19 cellular contexts compared by ENCODE assay signal in the genomic region with DNA sequence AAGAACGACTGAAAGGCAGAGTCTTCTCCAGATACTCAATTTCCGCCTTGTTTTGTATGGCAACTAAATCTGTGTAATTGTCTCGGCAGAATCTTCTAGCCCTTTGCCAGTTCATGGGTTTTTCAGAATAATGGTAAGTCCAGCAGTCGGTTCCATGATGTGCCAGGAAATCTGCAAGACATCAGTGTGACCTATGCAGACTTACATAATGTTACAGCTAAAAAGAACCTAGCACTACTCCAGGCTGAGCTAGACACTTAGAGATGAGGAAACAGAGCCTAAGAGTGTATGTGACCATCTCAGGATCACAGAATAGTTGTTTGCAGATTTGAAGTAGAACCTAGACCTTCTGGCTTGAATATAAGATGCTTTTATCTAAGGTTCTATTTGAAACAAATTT. TPM values are rescaled to one million over a fixed set of nuclear protein-coding genes. Genes with fewer than 3 reads are reported as not detected.
A peak's percentile ranks its signal among the peaks of the same experiment; 100 is the strongest.
DNase-seq lines count a peak whose midpoint lies in the region; ATAC-seq and TF ChIP-seq lines count a peak whose summit lies in the region.
"Had no signal": no experiment of that assay in that cellular context is flagged by ENCODE, and none has a peak within 500 bp of the region (broad histone marks: within the 10 kb centered on the region; RNA-seq: fewer than 3 reads in every experiment).

No MANE protein-coding gene starts in this region.

- no peaks in the 10 kb centered on the region for H3K9me2 ChIP-seq in DOHH2 (replicated peaks; ENCODE audit: control insufficient read depth, low read length)

- TF ChIP-seq EP300 in ovary (IDR thresholded peaks at IDR 0.05), result no peak

- H3K4me3 ChIP-seq in DOHH2 (ENCODE audit: low read length) (peak overlapping the region; percentile 75), ovary (no peak overlapping the region)
- H3K4me3 ChIP-seq: left ventricle myocardium inferior, MG63 had no signal

- H3K27ac ChIP-seq in DOHH2 (ENCODE audit: low read depth, low read length), result 0 out of 2 replicates have a peak overlapping the region, but pooled peaks have one; percentile 8
- H3K27ac ChIP-seq in ovary, result no peak overlapping the region
- H3K27ac ChIP-seq: left ventricle myocardium inferior had no signal

- H3K4me1 ChIP-seq in DOHH2 (ENCODE audit: control insufficient read depth, low read length), result peaks cover 60% of the 10 kb centered on the region
- peaks cover 3% of the 10 kb centered on the region for H3K4me1 ChIP-seq in ovary (ENCODE audit: insufficient read depth)
- H3K4me1 ChIP-seq: left ventricle myocardium inferior had no signal

- WGBS in ovary, 3 donors, result 76 to 86% (median 77%) methylated on average over 4 of the region's 4 CpGs

- no peaks in the 10 kb centered on the region for H4K20me1 ChIP-seq in DOHH2 (ENCODE audit: control insufficient read depth, insufficient read depth, low read depth, low read length)

- H3K36me3 Mint-ChIP-seq in CD14-positive monocyte (peaks cover 36 to 51% of the 10 kb centered on the region in 2 donors), T-helper 17 cell (ENCODE audit: low read depth) (peaks cover 34% of the 10 kb centered on the region), immature natural killer cell (peaks cover 41 to 53% (median 42%) of the 10 kb centered on the region in 3 donors)

- H3K27me3 ChIP-seq in DOHH2 (ENCODE audit: control insufficient read depth, low read length), result no peaks in the 10 kb centered on the region
- no peaks in the 10 kb centered on the region for H3K27me3 ChIP-seq in ovary

- H3K27ac Mint-ChIP-seq in CD14-positive monocyte, result peak overlapping the region; percentile 84 to 94 (median 91)
- no peak overlapping the region for H3K27ac Mint-ChIP-seq in T-helper 17 cell
- peak overlapping the region; percentile 34 to 93 (median 88) for H3K27ac Mint-ChIP-seq in immature natural killer cell

- H3F3A ChIP-seq in DOHH2 (ENCODE audit: control insufficient read depth, insufficient read depth), result 0 out of 2 replicates have a peak, but pooled peaks cover 2% of the 10 kb centered on the region

- no peaks in the 10 kb centered on the region for H3K9me3 ChIP-seq in DOHH2 (ENCODE audit: control insufficient read depth, insufficient read depth, low read length)
- no peaks in the 10 kb centered on the region for H3K9me3 ChIP-seq in T-helper 17 cell (ENCODE audit: control insufficient read depth, low read length, poor library complexity, severe bottlenecking)
- H3K9me3 ChIP-seq in ovary, result no peaks in the 10 kb centered on the region

- no peaks in the 10 kb centered on the region for H3K27me3 Mint-ChIP-seq in CD14-positive monocyte (ENCODE audit: low read depth in 3 of 3)
- H3K27me3 Mint-ChIP-seq in T-helper 17 cell, result no peaks in the 10 kb centered on the region
- peaks cover 0 to under 1% (median 0%) of the 10 kb centered on the region in 3 donors for H3K27me3 Mint-ChIP-seq in immature natural killer cell (ENCODE audit: low read depth in 3 of 3)

- intact Hi-C loops in CD14-positive monocyte (cut with micrococcal nuclease), result loop anchor here in 1 of 2 donors (5.0 kb wide), 1 partner anchor 106 kb away; no protein-coding TSS in a partner anchor
- intact Hi-C loops in ovary (cut with DNase I), result no loop called here
- intact Hi-C loops in Right ventricle myocardium inferior (cut with DNase I), result no loop called here

- peak overlapping the region; percentile 88 for H3K4me2 ChIP-seq in DOHH2 (ENCODE audit: low read length)

- no peak for TF ChIP-seq POLR2A in ovary (IDR thresholded peaks at IDR 0.05)

- peak overlapping the region; percentile 79 to 89 for H3K4me3 Mint-ChIP-seq in CD14-positive monocyte
- H3K4me3 Mint-ChIP-seq in T-helper 17 cell, result peak overlapping the region; percentile 97
- H3K4me3 Mint-ChIP-seq in immature natural killer cell, result peak overlapping the region; percentile 83 to 88 (median 84)

- H3K9me3 Mint-ChIP-seq in CD14-positive monocyte (peaks cover 6 to 11% (median 9%) of the 10 kb centered on the region in 7 donors), immature natural killer cell (peaks cover 0 to 5% (median 0%) of the 10 kb centered on the region in 6 donors)

- H3K4me1 Mint-ChIP-seq in CD14-positive monocyte, result peaks cover 68% of the 10 kb centered on the region
- H3K4me1 Mint-ChIP-seq in T-helper 17 cell, result peaks cover 56% of the 10 kb centered on the region
- peaks cover 56 to 75% of the 10 kb centered on the region in 2 donors for H3K4me1 Mint-ChIP-seq in immature natural killer cell

- TF ChIP-seq CTCF in CD14-positive monocyte (IDR thresholded peaks at IDR 0.05), result no peak
- no peak for TF ChIP-seq CTCF in DOHH2 (IDR thresholded peaks at IDR 0.05; ENCODE audit: low read depth, low read length, poor library complexity, severe bottlenecking)
- TF ChIP-seq CTCF in ovary (IDR thresholded peaks at IDR 0.05), result no peak

- peak; percentile 39 for ATAC-seq in T-helper 17 cell
- ATAC-seq in GM21619 (IDR thresholded peaks at IDR 0.05; ENCODE audit: unreplicated experiment), result no peak
- ATAC-seq in GM21528 (IDR thresholded peaks at IDR 0.05; ENCODE audit: low FRiP score, unreplicated experiment), result no peak
- no peak for ATAC-seq in Right ventricle myocardium inferior

- H3K79me2 ChIP-seq in DOHH2 (ENCODE audit: control insufficient read depth, low read length), result peaks cover 3% of the 10 kb centered on the region; the same call in 1 of the 2 replicates

- H3K36me3 ChIP-seq in DOHH2 (ENCODE audit: control insufficient read depth, low read length) (peaks cover 42% of the 10 kb centered on the region), ovary (no peaks in the 10 kb centered on the region)
- H3K36me3 ChIP-seq: left ventricle myocardium inferior, MG63 had no signal

- DNase-seq in CD14-positive monocyte (ENCODE audit: low spot score), result no peak
- no peak for DNase-seq in T-helper 17 cell
- peak in 1 of 3 donors; percentile 10 for DNase-seq in immature natural killer cell
- no peak for DNase-seq in ovary
- DNase-seq in Right ventricle myocardium inferior (ENCODE audit: missing footprints), result no peak
- DNase-seq: activated CD8-positive, alpha-beta memory T cell treated with anti-CD3 and anti-CD28 coated beads, Interleukin-2, amount 50 U/mL, for 48 hours; anterior cingulate cortex; DMS153; foreskin melanocyte; left ventricle myocardium inferior; MG63; NCI-H1930; NCI-H524; stimulated activated CD4-positive, alpha-beta T cell treated with anti-CD3 and anti-CD28 coated beads, Interleukin-15, amount 100 ng/mL, for 24 hours had no signal

RNA-seq across cellular contexts. Expression of a gene that starts 2.8 kb away (rescaled TPM):
- polyA plus RNA-seq in CD14-positive monocyte (1,000 to 10,000 TPM; 1,118 to 1,885 TPM), immature natural killer cell (1,000 to 10,000 TPM; 1,217 to 1,884 (median 1,329) TPM), ovary (10 to 100 TPM in 1 of 2 donors, under 1 TPM in 1; 0.42 to 11.0 TPM)
- total RNA-seq in T-helper 17 cell (100 to 1,000 TPM; 205 to 276 TPM), ovary (1 to 10 TPM in 4 of 7 donors, under 1 TPM in 3; 0.36 to 2.0 (median 1.2) TPM), Right ventricle myocardium inferior (1.1 TPM)

RNA-seq across cellular contexts. Expression of a gene that starts 25.2 kb away (rescaled TPM):
- polyA plus RNA-seq in CD14-positive monocyte, result not detected
- total RNA-seq in T-helper 17 cell, result not detected
- not detected for polyA plus RNA-seq in immature natural killer cell
- total RNA-seq in ovary, result 10 to 100 TPM in 1 of 7 donors, 1 to 10 TPM in 4, under 1 TPM in 2; 0.58 to 16.9 (median 2.6) TPM
- 1 to 10 TPM; 1.7 to 2.9 TPM for polyA plus RNA-seq in ovary
- total RNA-seq in Right ventricle myocardium inferior, result 0.87 TPM
- total RNA-seq: H4, renal cortical epithelial cell had no signal

Comparison
In these comparisons a context has a peak if more than half of its experiments do, and no peak if none do; other contexts are left out.
1. RNA of a gene that starts 2.8 kb away (total RNA-seq): 205 to 276 TPM in T-helper 17 cell; 0.36 to 2.0 TPM in ovary and 1.1 TPM in Right ventricle myocardium inferior (single experiment); every median in the first group is over 10 times any median in the second.
2. Peak in every context shown above with its lines, with median percentiles within 50 percentile points of each other: H3K4me3 Mint-ChIP-seq.